In the genomic region with DNA sequence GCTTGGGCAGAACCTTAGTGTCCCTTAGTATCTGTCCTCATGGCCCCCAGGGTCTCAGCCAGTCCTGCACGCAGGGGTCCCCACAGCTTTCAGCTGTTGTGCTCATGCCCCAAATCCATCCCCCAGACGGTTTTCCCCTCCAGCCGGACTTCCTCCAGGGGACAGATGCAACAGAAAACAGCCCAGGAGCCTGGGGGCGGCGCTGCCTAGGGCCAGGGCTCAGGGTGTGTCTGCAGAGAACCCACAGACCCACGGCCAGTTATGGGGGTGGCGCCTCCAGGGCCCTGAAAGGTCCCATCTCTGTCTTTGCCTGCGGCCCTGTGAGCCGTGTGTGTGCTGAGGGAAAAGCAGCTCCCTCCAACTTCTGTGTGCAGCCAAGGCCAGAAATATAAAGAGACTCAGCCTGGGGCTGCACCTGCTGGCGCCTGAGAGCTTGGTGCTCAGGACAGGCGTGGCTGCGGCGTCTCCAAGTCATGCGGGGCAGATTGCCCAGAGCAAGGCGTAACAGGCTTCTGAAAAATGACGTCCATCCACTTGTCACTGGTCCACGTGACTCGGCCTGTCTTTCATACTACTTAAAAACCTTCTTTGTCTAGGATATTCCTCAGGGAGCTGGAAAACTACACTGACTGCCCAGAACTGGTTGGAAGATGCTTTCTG, we compare ENCODE assay signal across 12 cellular contexts. TPM values are rescaled to one million over a fixed set of nuclear protein-coding genes. Genes with fewer than 3 reads are reported as not detected.
DNase-seq lines count a peak whose midpoint lies in the region; ATAC-seq, FAIRE-seq and TF ChIP-seq lines count a peak whose summit lies in the region.
"Had no signal": no experiment of that assay in that cellular context is flagged by ENCODE, and none has a peak within 500 bp of the region (broad histone marks: within the 10 kb centered on the region; RNA-seq: fewer than 3 reads in every experiment).

No MANE protein-coding gene starts in this region.

- TF ChIP-seq CTCF in breast epithelium (IDR thresholded peaks at IDR 0.05) (no peak), kidney (IDR thresholded peaks at IDR 0.05; ENCODE audit: borderline replicate concordance, extremely low read depth, insufficient read depth) (no peak), upper lobe of right lung (IDR thresholded peaks at IDR 0.05) (no peak)

- H3K27me3 ChIP-seq in breast epithelium (no peaks in the 10 kb centered on the region), upper lobe of right lung (no peaks in the 10 kb centered on the region)
- H3K27me3 ChIP-seq: esophagus squamous epithelium had no signal

- H3K4me3 ChIP-seq in breast epithelium (no peak overlapping the region), kidney (ENCODE audit: low read length in 2 of 2) (no peak overlapping the region), upper lobe of right lung (no peak overlapping the region)
- H3K4me3 ChIP-seq: esophagus squamous epithelium had no signal

- peak; percentile 80 for DNase-seq in Right ventricle myocardium inferior (ENCODE audit: missing footprints)
- no peak for DNase-seq in cardiac septum (ENCODE audit: low spot score)
- DNase-seq in breast epithelium (ENCODE audit: low spot score in 2 of 2), result peak in 1 of 2 donors; percentile 63
- peak; percentile 64 for DNase-seq in kidney
- DNase-seq in upper lobe of right lung, result peak; percentile 89
- DNase-seq in amniotic stem cell (lab: John Stamatoyannopoulos, UW), result no peak
- DNase-seq in NCI-H526 treated with DMSO at 0.1 percent for 48 hours (lab: John Stamatoyannopoulos, UW), result no peak
- DNase-seq: activated naive CD4-positive, alpha-beta T cell treated with anti-CD3 and anti-CD28 coated beads, Interleukin-2, amount 50 U/mL, for 16 hours; esophagus squamous epithelium; GOT3; stimulated activated CD4-positive, alpha-beta T cell treated with anti-CD3 and anti-CD28 coated beads, Interleukin-4, amount 100 ng/mL, for 24 hours had no signal

- H3K27ac ChIP-seq in breast epithelium (peak overlapping the region; percentile 7 to 36), kidney (ENCODE audit: low read depth in 2 of 2, low read length in 2 of 2) (no peak overlapping the region), upper lobe of right lung (no peak overlapping the region)

- no peaks in the 10 kb centered on the region for H3K4me1 ChIP-seq in breast epithelium
- H3K4me1 ChIP-seq in kidney (ENCODE audit: control insufficient read depth in 1 of 2, insufficient read depth in 1 of 2, low read depth in 1 of 2, low read length in 2 of 2), result peaks cover 0 to 2% of the 10 kb centered on the region in 2 donors
- no peaks in the 10 kb centered on the region for H3K4me1 ChIP-seq in upper lobe of right lung

- no peak overlapping the region for H3K9ac ChIP-seq in kidney (ENCODE audit: low read length in 2 of 2)

- peak; percentile 87 for ATAC-seq in Right ventricle myocardium inferior
- ATAC-seq in upper lobe of right lung, result peak; percentile 83
- no peak for ATAC-seq in HG03159 (IDR thresholded peaks at IDR 0.05; ENCODE audit: unreplicated experiment)

- no peaks in the 10 kb centered on the region for H3K9me3 ChIP-seq in breast epithelium
- H3K9me3 ChIP-seq in kidney (ENCODE audit: control insufficient read depth in 1 of 2, low read length in 2 of 2), result no peaks in the 10 kb centered on the region
- no peaks in the 10 kb centered on the region for H3K9me3 ChIP-seq in upper lobe of right lung
- H3K9me3 ChIP-seq: esophagus squamous epithelium had no signal

- no peak for FAIRE-seq in kidney (lab: Jason Lieb, UNC)

- intact Hi-C loops in Right ventricle myocardium inferior (cut with DNase I), result no loop called here
- intact Hi-C loops in cardiac septum (cut with DNase I), result no loop called here
- intact Hi-C loops in breast epithelium (cut with DNase I; ENCODE audit: low total_unique reads), result no loop called here
- intact Hi-C loops in kidney (cut with DNase I), result no loop called here
- intact Hi-C loops in upper lobe of right lung (cut with DNase I), result no loop called here

- peaks cover 5% of the 10 kb centered on the region for H3K36me3 ChIP-seq in breast epithelium
- peaks cover 16 to 23% of the 10 kb centered on the region in 2 donors for H3K36me3 ChIP-seq in kidney (ENCODE audit: control insufficient read depth in 1 of 2, insufficient read depth in 2 of 2, low read length in 2 of 2)
- H3K36me3 ChIP-seq in upper lobe of right lung, result no peaks in the 10 kb centered on the region

- TF ChIP-seq POLR2A in breast epithelium (IDR thresholded peaks at IDR 0.05), result no peak

RNA-seq across cellular contexts. Expression of a gene that starts 22.1 kb away (rescaled TPM):
- total RNA-seq in Right ventricle myocardium inferior (not detected), cardiac septum (0.46 TPM), breast epithelium (under 1 TPM; 0.15 to 0.48 (median 0.33) TPM), kidney (0.16 TPM), upper lobe of right lung (0.61 TPM)
- polyA plus RNA-seq in kidney (ENCODE audit: insufficient read depth, low read depth, low replicate concordance), result 0.52 TPM
- total RNA-seq: esophagus squamous epithelium had no signal

RNA-seq across cellular contexts. Expression of a gene that starts 39.1 kb away (rescaled TPM):
- total RNA-seq in Right ventricle myocardium inferior (5.2 TPM), cardiac septum (13.7 TPM), breast epithelium (10 to 100 TPM in 1 of 3 donors, 1 to 10 TPM in 2; 5.1 to 63.2 (median 8.2) TPM), kidney (5.1 TPM), upper lobe of right lung (7.9 TPM)
- 6.8 TPM for polyA plus RNA-seq in kidney (ENCODE audit: insufficient read depth, low read depth, low replicate concordance)

Comparison
In these comparisons a context has a peak if more than half of its experiments do, and no peak if none do; other contexts are left out.
1. DNase-seq: peak in Right ventricle myocardium inferior (single experiment), kidney (single experiment) and upper lobe of right lung (single experiment); none in cardiac septum (single experiment), amniotic stem cell (single experiment) and NCI-H526 treated with DMSO at 0.1 percent for 48 hours (single experiment).
2. H3K27ac ChIP-seq: peak in breast epithelium (2 of 2); none in kidney (0 of 2) and upper lobe of right lung (single experiment).